ENCODE assay signal across 8 cellular contexts in the genomic region with DNA sequence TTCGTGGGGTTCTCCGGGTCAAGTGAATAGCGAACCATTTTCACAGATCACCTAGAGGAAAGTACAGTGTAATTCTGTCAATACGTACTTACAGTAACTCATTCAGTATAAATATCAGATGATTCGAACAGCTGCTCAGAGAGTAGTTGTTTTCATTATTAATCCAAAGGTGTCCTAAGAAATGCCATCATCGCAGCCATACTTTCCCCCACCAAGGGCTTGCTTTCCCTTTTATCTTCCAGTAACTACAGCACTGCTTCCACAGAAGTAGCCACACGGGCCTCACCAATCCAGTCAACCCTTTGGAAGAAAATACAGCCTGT. TPM values are rescaled to one million over a fixed set of nuclear protein-coding genes. Genes with fewer than 3 reads are reported as not detected.
DNase-seq lines count a peak whose midpoint lies in the region; ATAC-seq and TF ChIP-seq lines count a peak whose summit lies in the region.

No MANE protein-coding gene starts in this region.

- no peak for ATAC-seq in naive B cell (ENCODE audit: low read depth in 2 of 2)

- H3K27ac Mint-ChIP-seq in IgD-negative memory B cell: peak overlapping the region; percentile 94 to 99 (median 97)
- peak overlapping the region; percentile 94 to 99 (median 98) for H3K27ac Mint-ChIP-seq in naive B cell

- CTCF ChIA-PET in AG04450 (lab: Charles Lee): no interaction called here

- peak overlapping the region; percentile 89 to 97 (median 96) for H3K4me3 Mint-ChIP-seq in IgD-negative memory B cell
- H3K4me3 Mint-ChIP-seq in naive B cell: peak overlapping the region; percentile 73 to 99 (median 96)

- H3K9me3 Mint-ChIP-seq in IgD-negative memory B cell: no peaks in the 10 kb centered on the region
- H3K9me3 Mint-ChIP-seq in naive B cell: no peaks in the 10 kb centered on the region

- H3K27me3 Mint-ChIP-seq in IgD-negative memory B cell (no peaks in the 10 kb centered on the region), naive B cell (no peaks in the 10 kb centered on the region)

- peaks cover 1% of the 10 kb centered on the region for H3K36me3 Mint-ChIP-seq in IgD-negative memory B cell
- peaks cover 26 to 27% of the 10 kb centered on the region in 2 donors for H3K36me3 Mint-ChIP-seq in naive B cell

- H3K4me1 Mint-ChIP-seq in IgD-negative memory B cell: peaks cover 29 to 37% (median 35%) of the 10 kb centered on the region in 3 donors
- peaks cover 23 to 58% (median 36%) of the 10 kb centered on the region in 3 donors for H3K4me1 Mint-ChIP-seq in naive B cell

- TF ChIP-seq CTCF in AG04450 (IDR thresholded peaks at IDR 0.05; ENCODE audit: low read depth, low read length) (no peak), choroid plexus epithelial cell (conservative IDR thresholded peaks at IDR 0.05; ENCODE audit: low read depth, low read length) (no peak)

- no peaks in the 10 kb centered on the region for H3K27me3 ChIP-seq in AG04450 (ENCODE audit: control insufficient read depth, insufficient read depth, low read length)

- H3K4me3 ChIP-seq in AG04450 (ENCODE audit: low read depth, low read length) (peak overlapping the region; percentile 100), choroid plexus epithelial cell (ENCODE audit: low read depth, low read length) (peak overlapping the region; percentile 96)

- no peak for DNase-seq in AG04450 (ENCODE audit: low read depth, low spot score)
- DNase-seq in choroid plexus epithelial cell (ENCODE audit: low read depth): no peak
- no peak for DNase-seq in naive B cell
- no peak for DNase-seq in central memory CD4-positive, alpha-beta T cell
- DNase-seq in NOMO-1 treated with dmso at 0.1 percent for 144 hours (lab: John Stamatoyannopoulos, UW; ENCODE audit: unreplicated experiment): no peak
- DNase-seq in Ammon's horn (ENCODE audit: low spot score): no peak
- DNase-seq in effector CD4-positive, alpha-beta T cell: no peak

- H3K27ac ChIP-seq in AG04450 (ENCODE audit: low read depth, low read length): peak overlapping the region; percentile 96

- no peaks in the 10 kb centered on the region; the same call in 1 of the 2 replicates for H3K9me3 ChIP-seq in AG04450 (ENCODE audit: control insufficient read depth, insufficient read depth, low read length)

- POLR2A ChIA-PET in AG04450 (lab: Yijun Ruan, JAX): no interaction called here

RNA-seq across cellular contexts. Expression of a gene that starts 0.8 kb away (rescaled TPM):
- 5,423 and 5,450 TPM in 2 replicates for polyA plus RNA-seq in AG04450 (2011; rRNA removed)
- 692 and 788 TPM in 2 replicates for polyA minus RNA-seq in AG04450 (2011; rRNA and poly(A)+ RNA removed)
- polyA plus RNA-seq in IgD-negative memory B cell: 1,906 TPM
- 1,000 to 10,000 TPM; 1,070 to 1,999 (median 1,663) TPM for polyA plus RNA-seq in naive B cell (ENCODE audit: low read depth in 6 of 6)

RNA-seq across cellular contexts. Expression of a gene that starts 4.5 kb away (rescaled TPM):
- polyA plus RNA-seq in AG04450 (2011; rRNA removed): 31.9 and 47.6 TPM in 2 replicates
- 2.3 and 2.8 TPM in 2 replicates for polyA minus RNA-seq in AG04450 (2011; rRNA and poly(A)+ RNA removed)
- 93.2 TPM for polyA plus RNA-seq in IgD-negative memory B cell
- 100 to 1,000 TPM; 106 to 205 (median 114) TPM for polyA plus RNA-seq in naive B cell (ENCODE audit: low read depth in 6 of 6)

RNA-seq across cellular contexts. Expression of a gene that starts 31.1 kb away (rescaled TPM):
- 70.7 and 80.6 TPM in 2 replicates for polyA plus RNA-seq in AG04450 (2011; rRNA removed)
- polyA minus RNA-seq in AG04450 (2011; rRNA and poly(A)+ RNA removed): 69.1 and 96.6 TPM in 2 replicates
- 48.2 TPM for polyA plus RNA-seq in IgD-negative memory B cell
- polyA plus RNA-seq in naive B cell (ENCODE audit: low read depth in 6 of 6): 10 to 100 TPM; 23.7 to 45.4 (median 36.9) TPM
